1 cellular context compared by ENCODE assay signal in genomic region chr15:40893733-40894688, GRCh38.
TF ChIP-seq lines count a peak whose summit lies in the region.

A gene with protein sequence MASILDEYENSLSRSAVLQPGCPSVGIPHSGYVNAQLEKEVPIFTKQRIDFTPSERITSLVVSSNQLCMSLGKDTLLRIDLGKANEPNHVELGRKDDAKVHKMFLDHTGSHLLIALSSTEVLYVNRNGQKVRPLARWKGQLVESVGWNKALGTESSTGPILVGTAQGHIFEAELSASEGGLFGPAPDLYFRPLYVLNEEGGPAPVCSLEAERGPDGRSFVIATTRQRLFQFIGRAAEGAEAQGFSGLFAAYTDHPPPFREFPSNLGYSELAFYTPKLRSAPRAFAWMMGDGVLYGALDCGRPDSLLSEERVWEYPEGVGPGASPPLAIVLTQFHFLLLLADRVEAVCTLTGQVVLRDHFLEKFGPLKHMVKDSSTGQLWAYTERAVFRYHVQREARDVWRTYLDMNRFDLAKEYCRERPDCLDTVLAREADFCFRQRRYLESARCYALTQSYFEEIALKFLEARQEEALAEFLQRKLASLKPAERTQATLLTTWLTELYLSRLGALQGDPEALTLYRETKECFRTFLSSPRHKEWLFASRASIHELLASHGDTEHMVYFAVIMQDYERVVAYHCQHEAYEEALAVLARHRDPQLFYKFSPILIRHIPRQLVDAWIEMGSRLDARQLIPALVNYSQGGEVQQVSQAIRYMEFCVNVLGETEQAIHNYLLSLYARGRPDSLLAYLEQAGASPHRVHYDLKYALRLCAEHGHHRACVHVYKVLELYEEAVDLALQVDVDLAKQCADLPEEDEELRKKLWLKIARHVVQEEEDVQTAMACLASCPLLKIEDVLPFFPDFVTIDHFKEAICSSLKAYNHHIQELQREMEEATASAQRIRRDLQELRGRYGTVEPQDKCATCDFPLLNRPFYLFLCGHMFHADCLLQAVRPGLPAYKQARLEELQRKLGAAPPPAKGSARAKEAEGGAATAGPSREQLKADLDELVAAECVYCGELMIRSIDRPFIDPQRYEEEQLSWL (plus strand): TSS chr15:40894450. CDS start chr15:40894769, 319 bp downstream.

TF ChIP-seq in HEK293, 187 proteins besides CTCF, POLR2A, EP300 and RAD21 (continued from another document and continues in another):
- TF ChIP-seq MZF1 (tag by site-specific recombination; IDR thresholded peaks at IDR 0.05; ENCODE audit: borderline replicate concordance): no peak
- no peak for TF ChIP-seq BCL11A (tag by site-specific recombination; IDR thresholded peaks at IDR 0.05; ENCODE audit: low read depth)
- TF ChIP-seq REPIN1 (tag by site-specific recombination; IDR thresholded peaks at IDR 0.05; ENCODE audit: low read depth): no peak
- TF ChIP-seq ZXDB (tag by site-specific recombination; IDR thresholded peaks at IDR 0.05): peak; percentile 57
- TF ChIP-seq ZNF473 (tag by site-specific recombination; IDR thresholded peaks at IDR 0.05): no peak
- no peak for TF ChIP-seq ZNF76 (tag by site-specific recombination; IDR thresholded peaks at IDR 0.05; ENCODE audit: borderline replicate concordance, low read depth)
- peak; percentile 30; the same call in 1 of the 2 replicates for TF ChIP-seq KLF16 (tag by site-specific recombination; IDR thresholded peaks at IDR 0.05)
- TF ChIP-seq, protein P1, sequence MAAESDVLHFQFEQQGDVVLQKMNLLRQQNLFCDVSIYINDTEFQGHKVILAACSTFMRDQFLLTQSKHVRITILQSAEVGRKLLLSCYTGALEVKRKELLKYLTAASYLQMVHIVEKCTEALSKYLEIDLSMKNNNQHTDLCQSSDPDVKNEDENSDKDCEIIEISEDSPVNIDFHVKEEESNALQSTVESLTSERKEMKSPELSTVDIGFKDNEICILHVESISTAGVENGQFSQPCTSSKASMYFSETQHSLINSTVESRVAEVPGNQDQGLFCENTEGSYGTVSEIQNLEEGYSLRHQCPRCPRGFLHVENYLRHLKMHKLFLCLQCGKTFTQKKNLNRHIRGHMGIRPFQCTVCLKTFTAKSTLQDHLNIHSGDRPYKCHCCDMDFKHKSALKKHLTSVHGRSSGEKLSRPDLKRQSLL (tag by site-specific recombination; IDR thresholded peaks at IDR 0.05): no peak
- TF ChIP-seq ZIC2 (tag by site-specific recombination; IDR thresholded peaks at IDR 0.05): no peak
- TF ChIP-seq ZNF211 (tag by site-specific recombination; IDR thresholded peaks at IDR 0.05; ENCODE audit: low read depth): no peak
- no peak for TF ChIP-seq ZNF776 (tag by site-specific recombination; IDR thresholded peaks at IDR 0.05; ENCODE audit: borderline replicate concordance)
- no peak for TF ChIP-seq SCRT2 (tag by site-specific recombination; IDR thresholded peaks at IDR 0.05)
- peak; percentile 12; the same call in 1 of the 2 replicates for TF ChIP-seq ZNF692 (tag by site-specific recombination; IDR thresholded peaks at IDR 0.05)
- TF ChIP-seq ZNF132 (tag by site-specific recombination; IDR thresholded peaks at IDR 0.05; ENCODE audit: borderline replicate concordance): no peak
- TF ChIP-seq ZNF571 (tag by site-specific recombination; IDR thresholded peaks at IDR 0.05): no peak
- TF ChIP-seq, protein P2, sequence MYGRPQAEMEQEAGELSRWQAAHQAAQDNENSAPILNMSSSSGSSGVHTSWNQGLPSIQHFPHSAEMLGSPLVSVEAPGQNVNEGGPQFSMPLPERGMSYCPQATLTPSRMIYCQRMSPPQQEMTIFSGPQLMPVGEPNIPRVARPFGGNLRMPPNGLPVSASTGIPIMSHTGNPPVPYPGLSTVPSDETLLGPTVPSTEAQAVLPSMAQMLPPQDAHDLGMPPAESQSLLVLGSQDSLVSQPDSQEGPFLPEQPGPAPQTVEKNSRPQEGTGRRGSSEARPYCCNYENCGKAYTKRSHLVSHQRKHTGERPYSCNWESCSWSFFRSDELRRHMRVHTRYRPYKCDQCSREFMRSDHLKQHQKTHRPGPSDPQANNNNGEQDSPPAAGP (tag by site-specific recombination; IDR thresholded peaks at IDR 0.05): no peak
- no peak for TF ChIP-seq ZNF184 (tag by site-specific recombination; IDR thresholded peaks at IDR 0.05)
- TF ChIP-seq ZFHX2 (tag by site-specific recombination; conservative IDR thresholded peaks at IDR 0.05): peak; percentile 60; the same call in 1 of the 2 replicates
- TF ChIP-seq ZNF654 (tag by site-specific recombination; IDR thresholded peaks at IDR 0.05; ENCODE audit: low read depth): peak; percentile 64
- peak; percentile 31; the same call in 1 of the 2 replicates for TF ChIP-seq ZNF341 (tag by site-specific recombination; IDR thresholded peaks at IDR 0.05; ENCODE audit: low read depth)
- TF ChIP-seq ZNF624 (tag by site-specific recombination; IDR thresholded peaks at IDR 0.05): no peak
- TF ChIP-seq, protein P3, sequence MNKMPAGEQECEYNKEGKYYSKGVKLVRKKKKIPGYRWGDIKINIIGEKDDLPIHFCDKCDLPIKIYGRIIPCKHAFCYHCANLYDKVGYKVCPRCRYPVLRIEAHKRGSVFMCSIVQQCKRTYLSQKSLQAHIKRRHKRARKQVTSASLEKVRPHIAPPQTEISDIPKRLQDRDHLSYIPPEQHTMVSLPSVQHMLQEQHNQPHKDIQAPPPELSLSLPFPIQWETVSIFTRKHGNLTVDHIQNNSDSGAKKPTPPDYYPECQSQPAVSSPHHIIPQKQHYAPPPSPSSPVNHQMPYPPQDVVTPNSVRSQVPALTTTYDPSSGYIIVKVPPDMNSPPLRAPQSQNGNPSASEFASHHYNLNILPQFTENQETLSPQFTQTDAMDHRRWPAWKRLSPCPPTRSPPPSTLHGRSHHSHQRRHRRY (tag by site-specific recombination; IDR thresholded peaks at IDR 0.05): no peak
- TF ChIP-seq ZNF585B (tag by site-specific recombination; IDR thresholded peaks at IDR 0.05): no peak
- no peak for TF ChIP-seq YY1 (tag by site-specific recombination; IDR thresholded peaks at IDR 0.05)
- TF ChIP-seq GLI4 (tag by site-specific recombination; IDR thresholded peaks at IDR 0.05): no peak
- no peak for TF ChIP-seq ZNF529 (tag by site-specific recombination; IDR thresholded peaks at IDR 0.05; ENCODE audit: insufficient replicate concordance)
- peak; percentile 61; the same call in 1 of the 2 replicates for TF ChIP-seq ZNF561 (tag by site-specific recombination; IDR thresholded peaks at IDR 0.05; ENCODE audit: borderline replicate concordance)
- TF ChIP-seq ZNF174 (tag by site-specific recombination; IDR thresholded peaks at IDR 0.05): no peak
- TF ChIP-seq FEZF1 (tag by site-specific recombination; IDR thresholded peaks at IDR 0.05): no peak
- TF ChIP-seq ZNF501 (tag by site-specific recombination; IDR thresholded peaks at IDR 0.05): no peak
- no peak for TF ChIP-seq OSR2 (tag by site-specific recombination; IDR thresholded peaks at IDR 0.05)
- TF ChIP-seq ZNF114 (tag by site-specific recombination; IDR thresholded peaks at IDR 0.05): no peak
- TF ChIP-seq ZNF302 (tag by site-specific recombination; IDR thresholded peaks at IDR 0.05; ENCODE audit: low read depth): no peak
- TF ChIP-seq PRDM1 (tag by site-specific recombination; IDR thresholded peaks at IDR 0.05): no peak
- TF ChIP-seq ZNF311 (tag by site-specific recombination; IDR thresholded peaks at IDR 0.05; ENCODE audit: borderline replicate concordance): no peak
- TF ChIP-seq ZNF843 (tag by site-specific recombination; IDR thresholded peaks at IDR 0.05): no peak
- TF ChIP-seq PRDM6 (tag by site-specific recombination; IDR thresholded peaks at IDR 0.05): no peak
- TF ChIP-seq ZNF707 (tag by site-specific recombination; IDR thresholded peaks at IDR 0.05): no peak
- TF ChIP-seq ZNF146 (tag by site-specific recombination; IDR thresholded peaks at IDR 0.05): no peak
- no peak for TF ChIP-seq ZNF530 (tag by site-specific recombination; IDR thresholded peaks at IDR 0.05; ENCODE audit: low read depth)
- no peak for TF ChIP-seq ZNF354C (tag by site-specific recombination; IDR thresholded peaks at IDR 0.05; ENCODE audit: borderline replicate concordance, low read depth)
- no peak for TF ChIP-seq ZNF600 (tag by site-specific recombination; IDR thresholded peaks at IDR 0.05)
- no peak for TF ChIP-seq SETDB1 (IDR thresholded peaks at IDR 0.05; ENCODE audit: insufficient read length, low read length)
- peak; percentile 97 for TF ChIP-seq ZSCAN16 (tag by site-specific recombination; IDR thresholded peaks at IDR 0.05)
- 0 out of 2 replicates have a peak, but pooled peaks have one; percentile 28 for TF ChIP-seq GLIS2 (tag by site-specific recombination; IDR thresholded peaks at IDR 0.05)
- TF ChIP-seq TCF7L2 (IDR thresholded peaks at IDR 0.05; ENCODE audit: borderline replicate concordance, low read depth, low read length): no peak
- no peak for TF ChIP-seq HOXD13 (CRISPR knock-in tag; IDR thresholded peaks at IDR 0.05; ENCODE audit: borderline replicate concordance)
- TF ChIP-seq ZNF549 (tag by site-specific recombination; IDR thresholded peaks at IDR 0.05): no peak
- TF ChIP-seq YY2 (tag by site-specific recombination; IDR thresholded peaks at IDR 0.05): no peak
- 0 out of 2 replicates have a peak, but pooled peaks have one; percentile 11 for TF ChIP-seq ZSCAN30 (tag by site-specific recombination; IDR thresholded peaks at IDR 0.05)
- TF ChIP-seq ZNF629 (tag by site-specific recombination; IDR thresholded peaks at IDR 0.05): peak; percentile 94
- no peak for TF ChIP-seq TRIM28 (IDR thresholded peaks at IDR 0.05; ENCODE audit: borderline replicate concordance, low read length)
- TF ChIP-seq ZSCAN5A (tag by site-specific recombination; IDR thresholded peaks at IDR 0.05): no peak
- TF ChIP-seq ZNF777 (tag by site-specific recombination; IDR thresholded peaks at IDR 0.05; ENCODE audit: borderline replicate concordance): no peak
- no peak for TF ChIP-seq ZBTB1 (tag by site-specific recombination; IDR thresholded peaks at IDR 0.05)
- no peak for TF ChIP-seq ZNF335 (tag by site-specific recombination; conservative IDR thresholded peaks at IDR 0.05)
- TF ChIP-seq ZNF548 (tag by site-specific recombination; IDR thresholded peaks at IDR 0.05): no peak
- TF ChIP-seq ZNF292 (tag by site-specific recombination; IDR thresholded peaks at IDR 0.05; ENCODE audit: borderline replicate concordance, low read depth): no peak
- TF ChIP-seq, protein P4, sequence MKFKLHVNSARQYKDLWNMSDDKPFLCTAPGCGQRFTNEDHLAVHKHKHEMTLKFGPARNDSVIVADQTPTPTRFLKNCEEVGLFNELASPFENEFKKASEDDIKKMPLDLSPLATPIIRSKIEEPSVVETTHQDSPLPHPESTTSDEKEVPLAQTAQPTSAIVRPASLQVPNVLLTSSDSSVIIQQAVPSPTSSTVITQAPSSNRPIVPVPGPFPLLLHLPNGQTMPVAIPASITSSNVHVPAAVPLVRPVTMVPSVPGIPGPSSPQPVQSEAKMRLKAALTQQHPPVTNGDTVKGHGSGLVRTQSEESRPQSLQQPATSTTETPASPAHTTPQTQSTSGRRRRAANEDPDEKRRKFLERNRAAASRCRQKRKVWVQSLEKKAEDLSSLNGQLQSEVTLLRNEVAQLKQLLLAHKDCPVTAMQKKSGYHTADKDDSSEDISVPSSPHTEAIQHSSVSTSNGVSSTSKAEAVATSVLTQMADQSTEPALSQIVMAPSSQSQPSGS (tag by site-specific recombination; IDR thresholded peaks at IDR 0.05; ENCODE audit: low read depth): no peak
- peak; percentile 60 for TF ChIP-seq KLF1 (tag by site-specific recombination; IDR thresholded peaks at IDR 0.05)
- TF ChIP-seq ZNF169 (tag by site-specific recombination; IDR thresholded peaks at IDR 0.05): no peak
- TF ChIP-seq ZNF521 (tag by site-specific recombination; IDR thresholded peaks at IDR 0.05): no peak
- TF ChIP-seq GLIS1 (tag by site-specific recombination; IDR thresholded peaks at IDR 0.05): no peak
